In genomic region chr14:55926007-55926406, GRCh38 we compare ENCODE assay signal across 17 cellular contexts.
A peak's percentile ranks its signal among the peaks of the same experiment; 100 is the strongest.
DNase-seq lines count a peak whose midpoint lies in the region; FAIRE-seq and TF ChIP-seq lines count a peak whose summit lies in the region.
"Had no signal": no experiment of that assay in that cellular context is flagged by ENCODE, and none has a peak within 500 bp of the region (broad histone marks: within the 10 kb centered on the region; RNA-seq: fewer than 3 reads in every experiment).

No MANE protein-coding gene starts in this region.

- no peak overlapping the region for H3K27ac Mint-ChIP-seq in CD4-positive, alpha-beta memory T cell
- no peak overlapping the region for H3K27ac Mint-ChIP-seq in activated CD4-positive, alpha-beta T cell treated with anti-CD3 and anti-CD28 coated beads, Interleukin-2, amount 10 ng/mL, durations not matched to agents 7 days and 5 days
- H3K27ac Mint-ChIP-seq: activated CD4-positive, alpha-beta memory T cell treated with anti-CD3 and anti-CD28 coated beads for 36 hours; effector memory CD8-positive, alpha-beta T cell; stimulated activated effector memory CD8-positive, alpha-beta T cell treated with anti-CD3 and anti-CD28 coated beads, Interleukin-12 subunit alpha, Interleukin-12 subunit beta, amount 100 ng/mL, for 72 hours had no signal

- no peaks in the 10 kb centered on the region for H3K36me3 Mint-ChIP-seq in CD4-positive, alpha-beta memory T cell
- H3K36me3 Mint-ChIP-seq in activated CD4-positive, alpha-beta T cell treated with anti-CD3 and anti-CD28 coated beads, Interleukin-2, amount 10 ng/mL, durations not matched to agents 7 days and 5 days (ENCODE audit: low read depth) = no peaks in the 10 kb centered on the region
- H3K36me3 Mint-ChIP-seq: activated CD4-positive, alpha-beta memory T cell treated with anti-CD3 and anti-CD28 coated beads for 36 hours; stimulated activated effector memory CD8-positive, alpha-beta T cell treated with anti-CD3 and anti-CD28 coated beads, Interleukin-12 subunit alpha, Interleukin-12 subunit beta, amount 100 ng/mL, for 72 hours had no signal

- H3K9me3 Mint-ChIP-seq in CD4-positive, alpha-beta memory T cell = no peaks in the 10 kb centered on the region
- H3K9me3 Mint-ChIP-seq in activated CD4-positive, alpha-beta T cell treated with anti-CD3 and anti-CD28 coated beads, Interleukin-2, amount 10 ng/mL, durations not matched to agents 7 days and 5 days = no peaks in the 10 kb centered on the region
- H3K9me3 Mint-ChIP-seq: activated CD4-positive, alpha-beta memory T cell treated with anti-CD3 and anti-CD28 coated beads for 36 hours; effector memory CD8-positive, alpha-beta T cell; stimulated activated effector memory CD8-positive, alpha-beta T cell treated with anti-CD3 and anti-CD28 coated beads, Interleukin-12 subunit alpha, Interleukin-12 subunit beta, amount 100 ng/mL, for 72 hours had no signal

- no peak for FAIRE-seq in kidney (lab: Jason Lieb, UNC)

- CTCF ChIA-PET in CD4-positive, alpha-beta memory T cell (lab: Charles Lee; ENCODE audit: partially characterized antibody) = no interaction called here
- CTCF ChIA-PET in activated CD4-positive, alpha-beta T cell treated with anti-CD3 and anti-CD28 coated beads, Interleukin-2, amount 10 ng/mL, durations not matched to agents 7 days and 5 days (lab: Charles Lee) = no interaction called here

- no peak overlapping the region for H3K4me3 Mint-ChIP-seq in CD4-positive, alpha-beta memory T cell
- no peak overlapping the region for H3K4me3 Mint-ChIP-seq in activated CD4-positive, alpha-beta T cell treated with anti-CD3 and anti-CD28 coated beads, Interleukin-2, amount 10 ng/mL, durations not matched to agents 7 days and 5 days
- H3K4me3 Mint-ChIP-seq: activated CD4-positive, alpha-beta memory T cell treated with anti-CD3 and anti-CD28 coated beads for 36 hours; effector memory CD8-positive, alpha-beta T cell; stimulated activated effector memory CD8-positive, alpha-beta T cell treated with anti-CD3 and anti-CD28 coated beads, Interleukin-12 subunit alpha, Interleukin-12 subunit beta, amount 100 ng/mL, for 72 hours had no signal

- H3K27me3 Mint-ChIP-seq in CD4-positive, alpha-beta memory T cell = peaks cover under 1 to 5% of the 10 kb centered on the region in 2 donors
- H3K27me3 Mint-ChIP-seq in activated CD4-positive, alpha-beta T cell treated with anti-CD3 and anti-CD28 coated beads, Interleukin-2, amount 10 ng/mL, durations not matched to agents 7 days and 5 days = peaks cover 9% of the 10 kb centered on the region

- no peak overlapping the region for H3K9ac ChIP-seq in kidney (ENCODE audit: low read length in 2 of 2)

- DNase-seq in DMS153 (lab: John Stamatoyannopoulos, UW) = peak; percentile 99
- peak; percentile 91 for DNase-seq in NCI-H1417 treated with DMSO at 0.1 percent for 48 hours (lab: John Stamatoyannopoulos, UW)
- peak; percentile 98 for DNase-seq in NCI-H69 (lab: John Stamatoyannopoulos, UW)
- peak; percentile 20 for DNase-seq in left kidney (ENCODE audit: low read depth, low spot score)
- DNase-seq in NOMO-1 treated with DMSO at 0.1 percent for 48 hours (lab: John Stamatoyannopoulos, UW; ENCODE audit: unreplicated experiment) = no peak
- no peak for DNase-seq in kidney
- no peak for DNase-seq in CD4-positive, alpha-beta memory T cell
- no peak for DNase-seq in activated CD4-positive, alpha-beta T cell treated with anti-CD3 and anti-CD28 coated beads, Interleukin-2, amount 10 ng/mL, durations not matched to agents 7 days and 5 days
- DNase-seq: activated CD4-positive, alpha-beta memory T cell treated with anti-CD3 and anti-CD28 coated beads for 36 hours; activated T-cell treated with anti-CD3 and anti-CD28 coated beads, Interleukin-2, amount 50 U/mL, for 48 hours; central memory CD4-positive, alpha-beta T cell; effector memory CD8-positive, alpha-beta T cell; hypothalamus; KBM-7; NCI-H2171; PC-9 had no signal

- H3K27ac ChIP-seq in kidney (ENCODE audit: low read depth in 2 of 2, low read length in 2 of 2) = peak overlapping the region in 1 of 2 donors; percentile 40
- no peak overlapping the region for H3K27ac ChIP-seq in CD4-positive, alpha-beta memory T cell (ENCODE audit: low read depth, low read length)
- H3K27ac ChIP-seq: PC-9 had no signal

- intact Hi-C loops in kidney (cut with DNase I) = no loop called here
- intact Hi-C loops in CD4-positive, alpha-beta memory T cell (cut with micrococcal nuclease) = no loop called here

- TF ChIP-seq CTCF in kidney (IDR thresholded peaks at IDR 0.05; ENCODE audit: borderline replicate concordance, extremely low read depth, insufficient read depth) = no peak

- POLR2A ChIA-PET in CD4-positive, alpha-beta memory T cell (lab: Charles Lee; ENCODE audit: partially characterized antibody) = no interaction called here
- POLR2A ChIA-PET in activated CD4-positive, alpha-beta T cell treated with anti-CD3 and anti-CD28 coated beads, Interleukin-2, amount 10 ng/mL, durations not matched to agents 7 days and 5 days (lab: Charles Lee) = no interaction called here

- H3K27me3 ChIP-seq in CD4-positive, alpha-beta memory T cell (ENCODE audit: insufficient read depth, low read length) = no peaks in the 10 kb centered on the region

- H3K36me3 ChIP-seq in kidney (ENCODE audit: control insufficient read depth in 1 of 2, insufficient read depth in 2 of 2, low read length in 2 of 2) = no peaks in the 10 kb centered on the region
- no peaks in the 10 kb centered on the region for H3K36me3 ChIP-seq in CD4-positive, alpha-beta memory T cell (ENCODE audit: insufficient read depth, low read length)

- no peaks in the 10 kb centered on the region for H3K9me3 ChIP-seq in kidney (ENCODE audit: control insufficient read depth in 1 of 2, low read length in 2 of 2)
- no peaks in the 10 kb centered on the region for H3K9me3 ChIP-seq in CD4-positive, alpha-beta memory T cell (ENCODE audit: control insufficient read depth in 1 of 2, low read length in 2 of 2)

- no peak overlapping the region for H3K4me3 ChIP-seq in kidney (ENCODE audit: low read length in 2 of 2)
- no peak overlapping the region for H3K4me3 ChIP-seq in CD4-positive, alpha-beta memory T cell (ENCODE audit: low read length in 2 of 2)
- H3K4me3 ChIP-seq: PC-9 had no signal

- peaks cover 0 to 33% of the 10 kb centered on the region in 2 donors for H3K4me1 ChIP-seq in kidney (ENCODE audit: control insufficient read depth in 1 of 2, insufficient read depth in 1 of 2, low read depth in 1 of 2, low read length in 2 of 2)
- no peaks in the 10 kb centered on the region for H3K4me1 ChIP-seq in CD4-positive, alpha-beta memory T cell (ENCODE audit: insufficient read depth, low read length)

- no peaks in the 10 kb centered on the region for H3K4me1 Mint-ChIP-seq in CD4-positive, alpha-beta memory T cell
- H3K4me1 Mint-ChIP-seq in activated CD4-positive, alpha-beta T cell treated with anti-CD3 and anti-CD28 coated beads, Interleukin-2, amount 10 ng/mL, durations not matched to agents 7 days and 5 days = no peaks in the 10 kb centered on the region
- H3K4me1 Mint-ChIP-seq: stimulated activated effector memory CD8-positive, alpha-beta T cell treated with anti-CD3 and anti-CD28 coated beads, Interleukin-12 subunit alpha, Interleukin-12 subunit beta, amount 100 ng/mL, for 72 hours had no signal

Comparison
In these comparisons a context has a peak if more than half of its experiments do, and no peak if none do; other contexts are left out.
1. DNase-seq: peak in DMS153 (single experiment), NCI-H1417 treated with DMSO at 0.1 percent for 48 hours (single experiment), NCI-H69 (single experiment) and left kidney (single experiment); none in NOMO-1 treated with DMSO at 0.1 percent for 48 hours (single experiment), kidney (single experiment), CD4-positive, alpha-beta memory T cell (0 of 5) and activated CD4-positive, alpha-beta T cell treated with anti-CD3 and anti-CD28 coated beads, Interleukin-2, amount 10 ng/mL, durations not matched to agents 7 days and 5 days (single experiment).